1 cellular context compared by ENCODE assay signal in the genomic region with DNA sequence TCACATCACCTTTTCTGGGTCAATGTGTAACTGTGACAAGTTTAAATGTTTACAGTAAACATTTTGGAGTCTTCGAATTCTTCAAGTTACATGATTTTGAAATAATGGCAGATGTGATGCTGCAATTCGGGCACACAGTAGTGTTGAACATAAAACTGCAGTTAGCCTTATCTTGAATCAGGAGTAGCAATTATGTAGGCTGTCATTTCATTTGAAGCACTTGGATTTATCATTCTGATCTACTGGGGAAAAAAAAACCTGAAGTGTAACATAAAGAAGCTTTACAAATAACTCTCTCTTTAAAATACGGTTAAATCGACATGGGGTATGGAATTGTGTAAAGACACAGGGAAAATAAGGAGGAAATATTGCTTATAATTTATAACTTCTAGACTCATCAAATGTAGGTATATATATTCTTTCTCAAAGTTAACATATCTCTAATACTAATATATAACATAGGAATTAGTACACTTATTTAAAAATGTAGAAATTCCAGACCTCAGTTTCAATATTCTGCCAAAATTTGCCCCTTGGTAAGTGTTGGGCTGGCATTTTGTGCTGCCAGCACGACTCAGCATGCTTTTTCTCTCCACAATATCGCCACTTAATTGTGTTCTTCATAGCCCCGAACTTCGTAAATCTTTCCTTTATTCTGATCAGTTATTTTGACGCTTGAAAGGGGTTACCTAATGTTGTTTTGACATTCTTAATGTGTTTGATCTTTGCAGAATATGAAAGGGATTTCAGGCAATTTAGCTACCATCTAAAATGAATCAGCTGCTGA.
TF ChIP-seq lines count a peak whose summit lies in the region.

No MANE protein-coding gene starts in this region.

TF ChIP-seq in H1, 55 proteins besides CTCF, POLR2A, EP300 and RAD21:
- TF ChIP-seq MAFK (IDR thresholded peaks at IDR 0.05; ENCODE audit: low read depth, low read length) (peak; percentile 83), BACH1 (IDR thresholded peaks at IDR 0.05; ENCODE audit: low read length) (peak; percentile 76; the same call in 1 of the 2 replicates), SIRT6 (IDR thresholded peaks at IDR 0.05; ENCODE audit: low read length) (no peak)
